Comparison of ENCODE assay signal across 1 cellular context in genomic region chr1:218945050-218945449, GRCh38.
TF ChIP-seq lines count a peak whose summit lies in the region.

No MANE protein-coding gene starts in this region.

TF ChIP-seq in K562, 482 proteins besides CTCF, POLR2A, EP300 and RAD21 (continued from another document):
- no peak for TF ChIP-seq ZNF165 (CRISPR knock-in tag; IDR thresholded peaks at IDR 0.05; ENCODE audit: borderline replicate concordance)
- TF ChIP-seq FOSL1 (tag; conservative IDR thresholded peaks at IDR 0.05): no peak
- no peak for TF ChIP-seq TBP (optimal IDR thresholded peaks at IDR 0.05; ENCODE audit: low read depth, low read length)
- no peak for TF ChIP-seq MAZ (CRISPR knock-in tag; conservative IDR thresholded peaks at IDR 0.05 in 1 of 2, IDR thresholded peaks at IDR 0.05 in 1 of 2)
- TF ChIP-seq MCM5 (IDR thresholded peaks at IDR 0.05; ENCODE audit: low read depth): no peak
- no peak for TF ChIP-seq ZNF699 (CRISPR knock-in tag; IDR thresholded peaks at IDR 0.05; ENCODE audit: insufficient replicate concordance)
- no peak for TF ChIP-seq ZSCAN29 (IDR thresholded peaks at IDR 0.05)
- TF ChIP-seq PPARD (CRISPR knock-in tag; IDR thresholded peaks at IDR 0.05): no peak
- peak; percentile 85 for TF ChIP-seq MAFK (IDR thresholded peaks at IDR 0.05; ENCODE audit: low read length)
- no peak for TF ChIP-seq TAL1 (IDR thresholded peaks at IDR 0.05)
- TF ChIP-seq TARDBP (IDR thresholded peaks at IDR 0.05): no peak
- no peak for TF ChIP-seq CREB5 (CRISPR knock-in tag; IDR thresholded peaks at IDR 0.05)
- TF ChIP-seq ZBTB34 (CRISPR knock-in tag; IDR thresholded peaks at IDR 0.05): no peak
- TF ChIP-seq TCFL5 (CRISPR knock-in tag; conservative IDR thresholded peaks at IDR 0.05): no peak
- peak; percentile 19; the same call in 1 of the 2 replicates for TF ChIP-seq NFE2 (IDR thresholded peaks at IDR 0.05; ENCODE audit: low read depth)
